Comparison of ENCODE assay signal across 20 cellular contexts in the genomic region with DNA sequence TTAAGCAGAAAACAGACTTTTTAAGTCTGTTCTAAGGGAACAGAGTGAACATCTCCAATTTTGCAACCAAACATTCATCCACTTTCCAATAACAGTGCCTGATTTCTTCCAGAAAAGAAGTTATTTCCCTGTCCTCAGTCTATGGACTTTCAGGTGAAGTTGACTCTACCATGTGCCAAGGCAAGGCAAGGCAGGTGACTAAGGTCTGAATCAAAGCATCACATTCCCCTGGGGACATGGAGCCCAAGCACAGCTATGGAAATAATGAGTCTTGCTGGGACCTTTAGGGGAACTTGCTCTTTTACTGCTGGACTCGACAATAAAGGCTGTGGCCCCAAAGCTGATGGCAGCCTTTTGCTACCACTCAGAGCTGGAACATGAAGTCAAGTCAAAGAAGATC.
DNase-seq lines count a peak whose midpoint lies in the region; ATAC-seq and TF ChIP-seq lines count a peak whose summit lies in the region.
"Had no signal": no experiment of that assay in that cellular context is flagged by ENCODE, and none has a peak within 500 bp of the region (broad histone marks: within the 10 kb centered on the region; RNA-seq: fewer than 3 reads in every experiment).

No MANE protein-coding gene starts in this region.

- no peaks in the 10 kb centered on the region for H3K36me3 Mint-ChIP-seq in MCF 10A (ENCODE audit: insufficient read depth, unreplicated experiment)
- no peaks in the 10 kb centered on the region for H3K36me3 Mint-ChIP-seq in neural crest cell (ENCODE audit: low read depth)
- H3K36me3 Mint-ChIP-seq in activated T-helper 1 cell treated with anti-CD3 and anti-CD28 coated beads, Interleukin-12 subunit alpha, Interleukin-12 subunit beta, Interleukin-2, Interleukin-4 antibody, amounts not matched to agents 30 ng/mL and 10 ng/mL and 1 ng/mL, durations not matched to agents 14 hours and 24 hours and 36 hours (ENCODE audit: low read depth): no peaks in the 10 kb centered on the region
- H3K36me3 Mint-ChIP-seq: CD4-positive, CD25-positive, alpha-beta regulatory T cell; CD8-positive, alpha-beta T cell had no signal

- no peaks in the 10 kb centered on the region for H3K27me3 Mint-ChIP-seq in MCF 10A (ENCODE audit: insufficient read depth, unreplicated experiment)
- no peaks in the 10 kb centered on the region for H3K27me3 Mint-ChIP-seq in neural crest cell (ENCODE audit: low read depth)
- H3K27me3 Mint-ChIP-seq in activated T-helper 1 cell treated with anti-CD3 and anti-CD28 coated beads, Interleukin-12 subunit alpha, Interleukin-12 subunit beta, Interleukin-2, Interleukin-4 antibody, amounts not matched to agents 30 ng/mL and 10 ng/mL and 1 ng/mL, durations not matched to agents 14 hours and 24 hours and 36 hours (ENCODE audit: insufficient read depth): no peaks in the 10 kb centered on the region
- H3K27me3 Mint-ChIP-seq: B cell; CD4-positive, CD25-positive, alpha-beta regulatory T cell had no signal

- POLR2A ChIA-PET in MCF 10A (lab: Yijun Ruan, JAX): no interaction called here

- intact Hi-C loops in mammary epithelial cell (cut with micrococcal nuclease): loop anchor here (5.0 kb wide), 2 partner anchors 84 to 181 kb away; partner anchors contain the start of gene FGFR2
- intact Hi-C loops in MCF 10A (cut with micrococcal nuclease): loop anchor here (5.0 kb wide), 2 partner anchors 41 to 89 kb away; no protein-coding TSS in a partner anchor
- intact Hi-C loops in activated T-helper 1 cell treated with anti-CD3 and anti-CD28 coated beads, Interleukin-12 subunit alpha, Interleukin-12 subunit beta, Interleukin-2, Interleukin-4 antibody, amounts not matched to agents 30 ng/mL and 10 ng/mL and 1 ng/mL, durations not matched to agents 14 hours and 24 hours and 36 hours (cut with micrococcal nuclease): no loop called here

- no peak overlapping the region for H3K4me3 Mint-ChIP-seq in MCF 10A (ENCODE audit: unreplicated experiment)
- H3K4me3 Mint-ChIP-seq in neural crest cell: no peak overlapping the region
- no peak overlapping the region for H3K4me3 Mint-ChIP-seq in activated T-helper 1 cell treated with anti-CD3 and anti-CD28 coated beads, Interleukin-12 subunit alpha, Interleukin-12 subunit beta, Interleukin-2, Interleukin-4 antibody, amounts not matched to agents 30 ng/mL and 10 ng/mL and 1 ng/mL, durations not matched to agents 14 hours and 24 hours and 36 hours
- H3K4me3 Mint-ChIP-seq: B cell; CD4-positive, CD25-positive, alpha-beta regulatory T cell; CD8-positive, alpha-beta T cell had no signal

- dilution Hi-C loops in mammary epithelial cell (cut with HindIII; ENCODE audit: low sequenced_read_pairs): no loop called here

- no peak overlapping the region for H3K4me3 ChIP-seq in mammary epithelial cell (replicated peaks in 1 of 3; ENCODE audit: insufficient read depth in 1 of 3, low read depth in 2 of 3, low read length in 3 of 3)
- H3K4me3 ChIP-seq: BLaER1, GM12878, GM23248 had no signal

- peak; percentile 35 for DNase-seq in mammary epithelial cell
- DNase-seq in MCF 10A (ENCODE audit: unreplicated experiment): no peak
- DNase-seq in neural crest cell (ENCODE audit: low read depth, low spot score): no peak
- no peak for DNase-seq in activated T-helper 1 cell treated with anti-CD3 and anti-CD28 coated beads, Interleukin-12 subunit alpha, Interleukin-12 subunit beta, Interleukin-2, Interleukin-4 antibody, amounts not matched to agents 30 ng/mL and 10 ng/mL and 1 ng/mL, durations not matched to agents 14 hours and 24 hours and 36 hours (ENCODE audit: low spot score)
- no peak for DNase-seq in hippocampal formation (lab: John Stamatoyannopoulos, UW)
- DNase-seq: CD4-positive, CD25-positive, alpha-beta regulatory T cell; CD8-positive, alpha-beta T cell; DMS 273 treated with DMSO at 0.1 percent for 48 hours; DMS79; EL; GDM1; GM23248; H7; HCEC 1CT had no signal

- H3K36me3 ChIP-seq in mammary epithelial cell (ENCODE audit: insufficient read depth, low read length): no peaks in the 10 kb centered on the region
- H3K36me3 ChIP-seq: BLaER1 had no signal

- no peaks in the 10 kb centered on the region for H3K79me2 ChIP-seq in mammary epithelial cell (ENCODE audit: insufficient read depth, low read length)

- H3K4me1 ChIP-seq in mammary epithelial cell (ENCODE audit: insufficient read depth, low read length): peaks cover 15% of the 10 kb centered on the region
- H3K4me1 ChIP-seq: BLaER1 had no signal

- BruUV-seq in mammary epithelial cell (replicated peaks; lab: Mats Ljungman, UMichigan) (no TSS peak), MCF 10A (replicated peaks; lab: Mats Ljungman, UMichigan) (no TSS peak)

- H3K27ac Mint-ChIP-seq in MCF 10A (ENCODE audit: low read depth, unreplicated experiment) (no peak overlapping the region), neural crest cell (ENCODE audit: unreplicated experiment) (peak overlapping the region; percentile 51)
- no peak overlapping the region for H3K27ac Mint-ChIP-seq in activated T-helper 1 cell treated with anti-CD3 and anti-CD28 coated beads, Interleukin-12 subunit alpha, Interleukin-12 subunit beta, Interleukin-2, Interleukin-4 antibody, amounts not matched to agents 30 ng/mL and 10 ng/mL and 1 ng/mL, durations not matched to agents 14 hours and 24 hours and 36 hours
- H3K27ac Mint-ChIP-seq: B cell; CD4-positive, CD25-positive, alpha-beta regulatory T cell; CD8-positive, alpha-beta T cell had no signal

- no peaks in the 10 kb centered on the region for H3K27me3 ChIP-seq in mammary epithelial cell (ENCODE audit: insufficient read depth, low read length)
- H3K27me3 ChIP-seq: BLaER1 had no signal

- H2AFZ ChIP-seq in mammary epithelial cell (ENCODE audit: low read depth, low read length): no peak overlapping the region
- H2AFZ ChIP-seq: GM23248 had no signal

- no peaks in the 10 kb centered on the region for H4K20me1 ChIP-seq in mammary epithelial cell (ENCODE audit: insufficient read depth, low read length)
- H4K20me1 ChIP-seq: BLaER1 had no signal

- H3K27ac ChIP-seq in mammary epithelial cell (ENCODE audit: insufficient read depth, low read depth, low read length): no peak overlapping the region
- H3K27ac ChIP-seq: 22Rv1, BLaER1, C4-2B, GM23248 had no signal

- no peak overlapping the region for H3K4me2 ChIP-seq in mammary epithelial cell (ENCODE audit: insufficient read depth, low read depth, low read length)
- H3K4me2 ChIP-seq: BLaER1 had no signal

- in situ Hi-C loops in mammary epithelial cell (cut with MboI; ENCODE audit: low sequenced_read_pairs in 2 of 2): no loop called here

- H3K9me3 ChIP-seq in mammary epithelial cell (replicated peaks; ENCODE audit: insufficient read depth, low read length): no peaks in the 10 kb centered on the region
- H3K9me3 ChIP-seq: BLaER1 had no signal

- H3K9me3 Mint-ChIP-seq in MCF 10A (ENCODE audit: unreplicated experiment) (no peaks in the 10 kb centered on the region), neural crest cell (peaks cover 7% of the 10 kb centered on the region)
- H3K9me3 Mint-ChIP-seq in activated T-helper 1 cell treated with anti-CD3 and anti-CD28 coated beads, Interleukin-12 subunit alpha, Interleukin-12 subunit beta, Interleukin-2, Interleukin-4 antibody, amounts not matched to agents 30 ng/mL and 10 ng/mL and 1 ng/mL, durations not matched to agents 14 hours and 24 hours and 36 hours: no peaks in the 10 kb centered on the region
- H3K9me3 Mint-ChIP-seq: CD8-positive, alpha-beta T cell had no signal

- CTCF ChIA-PET in mammary epithelial cell (lab: Charles Lee; ENCODE audit: low non-redundant PET): interaction anchor here (0.6 kb wide), 1 partner anchor 177 kb away, joined by 3 read pairs; no protein-coding TSS in a partner anchor
- CTCF ChIA-PET in MCF 10A (lab: Yijun Ruan, JAX): interaction anchor here (0.6 kb wide), 1 partner anchor 471 kb away, joined by 3 read pairs; no protein-coding TSS in a partner anchor

- ATAC-seq in esophagus mucosa: peak; percentile 55
- ATAC-seq: CD8-positive, alpha-beta T cell; GM12878 had no signal

- H3K9ac ChIP-seq in mammary epithelial cell (ENCODE audit: insufficient read depth, low read length): no peak overlapping the region
- H3K9ac ChIP-seq: BLaER1, GM23248 had no signal

- whole genome bisulfite sequencing in mammary epithelial cell (ENCODE audit: low coverage, missing lambda C conversion rate): 100% methylated on average over 1 of the region's 1 CpG

- peaks cover 26% of the 10 kb centered on the region for H3K4me1 Mint-ChIP-seq in MCF 10A (ENCODE audit: insufficient read depth, unreplicated experiment)
- peaks cover 22% of the 10 kb centered on the region for H3K4me1 Mint-ChIP-seq in neural crest cell
- H3K4me1 Mint-ChIP-seq in activated T-helper 1 cell treated with anti-CD3 and anti-CD28 coated beads, Interleukin-12 subunit alpha, Interleukin-12 subunit beta, Interleukin-2, Interleukin-4 antibody, amounts not matched to agents 30 ng/mL and 10 ng/mL and 1 ng/mL, durations not matched to agents 14 hours and 24 hours and 36 hours (ENCODE audit: low read depth): no peaks in the 10 kb centered on the region
- H3K4me1 Mint-ChIP-seq: B cell; CD4-positive, CD25-positive, alpha-beta regulatory T cell had no signal

- TF ChIP-seq CTCF in mammary epithelial cell (conservative IDR thresholded peaks at IDR 0.05 in 1 of 2, IDR thresholded peaks at IDR 0.05 in 1 of 2; ENCODE audit: extremely low read depth in 1 of 2, insufficient read depth in 1 of 2, low read depth in 1 of 2, low read length in 2 of 2): no peak
- no peak for TF ChIP-seq CTCF in MCF 10A (IDR thresholded peaks at IDR 0.05; ENCODE audit: unreplicated experiment)
- no peak for TF ChIP-seq CTCF in neural crest cell (conservative IDR thresholded peaks at IDR 0.05)
